ENCODE assay signal across 8 cellular contexts in genomic region chr20:31514154-31515071, GRCh38. TPM values are rescaled to one million over a fixed set of nuclear protein-coding genes. Genes with fewer than 3 reads are reported as not detected.
DNase-seq lines count a peak whose midpoint lies in the region; ATAC-seq, FAIRE-seq and TF ChIP-seq lines count a peak whose summit lies in the region.

A gene with protein sequence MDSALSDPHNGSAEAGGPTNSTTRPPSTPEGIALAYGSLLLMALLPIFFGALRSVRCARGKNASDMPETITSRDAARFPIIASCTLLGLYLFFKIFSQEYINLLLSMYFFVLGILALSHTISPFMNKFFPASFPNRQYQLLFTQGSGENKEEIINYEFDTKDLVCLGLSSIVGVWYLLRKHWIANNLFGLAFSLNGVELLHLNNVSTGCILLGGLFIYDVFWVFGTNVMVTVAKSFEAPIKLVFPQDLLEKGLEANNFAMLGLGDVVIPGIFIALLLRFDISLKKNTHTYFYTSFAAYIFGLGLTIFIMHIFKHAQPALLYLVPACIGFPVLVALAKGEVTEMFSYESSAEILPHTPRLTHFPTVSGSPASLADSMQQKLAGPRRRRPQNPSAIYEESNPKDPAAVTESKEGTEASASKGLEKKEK (plus strand): TSS chr20:31514442. CDS start chr20:31514552, 110 bp downstream.

- H3K27me3 ChIP-seq in bronchial epithelial cell (ENCODE audit: control insufficient read depth, insufficient read depth, low read length) (no peaks in the 10 kb centered on the region), spleen (replicated peaks in 1 of 7) (no peaks in the 10 kb centered on the region)

- peaks cover 1% of the 10 kb centered on the region for H3K36me3 ChIP-seq in bronchial epithelial cell (ENCODE audit: control insufficient read depth, insufficient read depth, low read length)
- peaks cover 0 to 16% (median 0%) of the 10 kb centered on the region in 6 donors for H3K36me3 ChIP-seq in spleen

- peak within 1 kb of the TSS in 4 of 6 donors; percentile 50 to 88 (median 84) for H3K27ac Mint-ChIP-seq in immature natural killer cell

- peak within 1 kb of the TSS; percentile 98 for H3K4me3 ChIP-seq in WI38 (ENCODE audit: low read depth, low read length)
- H3K4me3 ChIP-seq in bronchial epithelial cell (ENCODE audit: low read depth, low read length), result peak within 1 kb of the TSS; percentile 86
- H3K4me3 ChIP-seq in spleen, result peak within 1 kb of the TSS; percentile 84 to 99 (median 98)

- peak within 1 kb of the TSS in 3 of 5 donors; percentile 54 to 78 (median 60) for H3K4me3 Mint-ChIP-seq in immature natural killer cell

- H3K27me3 Mint-ChIP-seq in immature natural killer cell (ENCODE audit: low read depth in 3 of 3), result peaks cover 0 to 3% (median 0%) of the 10 kb centered on the region in 3 donors

- H3K27ac ChIP-seq in spleen, result peak within 1 kb of the TSS; percentile 69 to 94 (median 86)

- peaks cover 8 to 11% of the 10 kb centered on the region in 2 donors for H3K4me1 Mint-ChIP-seq in immature natural killer cell

- peak in 1 of 3 donors; percentile 44 for TF ChIP-seq POLR2A in spleen (IDR thresholded peaks at IDR 0.05)

- DNase-seq in ACHN, result peak; percentile 90
- peak; percentile 98 for DNase-seq in NCI-H2171 (lab: John Stamatoyannopoulos, UW)
- DNase-seq in bronchial epithelial cell (ENCODE audit: low read depth), result peak; percentile 82
- DNase-seq in immature natural killer cell, result peak; percentile 83 to 88 (median 88)
- DNase-seq in spleen, result peak; percentile 98

- peaks cover 27 to 54% (median 47%) of the 10 kb centered on the region in 6 donors for H3K4me1 ChIP-seq in spleen

- no peaks in the 10 kb centered on the region for H3K9me3 ChIP-seq in spleen

- peaks cover 0 to 3% (median 0%) of the 10 kb centered on the region in 3 donors for H3K36me3 Mint-ChIP-seq in immature natural killer cell

- in situ Hi-C loops in ACHN (cut with HindIII; ENCODE audit: low pct_ligation_motif_present, low pct_unique_long_range_greater_than_20kb, low sequenced_read_pairs), result no loop called here

- WGBS in spleen, 5 donors, result 0 to 1% (median 0%) methylated on average over 65 to 86 of the region's 86 CpGs

- peak; percentile 96 for TF ChIP-seq CTCF in WI38 (IDR thresholded peaks at IDR 0.05; ENCODE audit: low read depth, low read length)
- peak; percentile 98 for TF ChIP-seq CTCF in bronchial epithelial cell (IDR thresholded peaks at IDR 0.05; ENCODE audit: insufficient read depth, low read length, severe bottlenecking)
- peak; percentile 91 to 99 (median 96) for TF ChIP-seq CTCF in spleen (IDR thresholded peaks at IDR 0.05 in 8 of 11, conservative IDR thresholded peaks at IDR 0.05 in 3 of 11)

- H3K9me3 Mint-ChIP-seq in immature natural killer cell, result no peaks in the 10 kb centered on the region

- no peak for FAIRE-seq in bronchial epithelial cell (lab: Jason Lieb, UNC)

- intact Hi-C loops in spleen (cut with DNase I; ENCODE audit: low total_unique reads), result no loop called here

- ATAC-seq in GM18861 (IDR thresholded peaks at IDR 0.05; ENCODE audit: unreplicated experiment) (peak; percentile 86), HG03097 (IDR thresholded peaks at IDR 0.05; ENCODE audit: low FRiP score, unreplicated experiment) (peak; percentile 89)

RNA-seq across cellular contexts. Expression of the gene that starts here (rescaled TPM):
- total RNA-seq in bronchial epithelial cell (46.9 and 52.9 TPM in 2 replicates), spleen (100 to 1,000 TPM in 5 of 7 donors, 10 to 100 TPM in 2; 66.7 to 122 (median 104) TPM)
- polyA plus RNA-seq in immature natural killer cell (100 to 1,000 TPM; 112 to 167 (median 152) TPM), spleen (100 to 1,000 TPM in 1 of 3 donors, 10 to 100 TPM in 2; 62.1 to 105 (median 67.6) TPM)

Comparison
In these comparisons a context has a peak if more than half of its experiments do, and no peak if none do; other contexts are left out.
1. Peak in every context shown above with its lines: DNase-seq, ATAC-seq, H3K4me3 ChIP-seq and H3K27ac ChIP-seq.